8 cellular contexts compared by ENCODE assay signal in genomic region chr15:75666823-75667501, GRCh38. TPM values are rescaled to one million over a fixed set of nuclear protein-coding genes. Genes with fewer than 3 reads are reported as not detected.
A peak's percentile ranks its signal among the peaks of the same experiment; 100 is the strongest.
DNase-seq lines count a peak whose midpoint lies in the region; ATAC-seq lines count a peak whose summit lies in the region.

No MANE protein-coding gene starts in this region.

- H3K9ac ChIP-seq in skeletal muscle tissue (ENCODE audit: low read depth in 1 of 3, low read length in 3 of 3): peak overlapping the region in 1 of 3 donors; percentile 57

- no peaks in the 10 kb centered on the region for H3K9me3 ChIP-seq in skeletal muscle tissue (ENCODE audit: control insufficient read depth in 3 of 3, low read length in 3 of 3)

- peak overlapping the region in 1 of 3 donors; percentile 35 for H3K4me3 ChIP-seq in skeletal muscle tissue (ENCODE audit: low read length in 3 of 3)

- intact Hi-C loops in Right ventricle myocardium superior (cut with DNase I): no loop called here

- H3K4me1 ChIP-seq in skeletal muscle tissue (ENCODE audit: control insufficient read depth in 3 of 3, insufficient read depth in 3 of 3, low read length in 3 of 3): peaks cover 20 to 28% (median 25%) of the 10 kb centered on the region in 3 donors

- peak overlapping the region; percentile 74 for H3K27ac ChIP-seq in skeletal muscle tissue (ENCODE audit: low read depth, low read length)

- DNase-seq in H4 (ENCODE audit: low spot score): peak; percentile 97
- DNase-seq in T1000 (lab: John Stamatoyannopoulos, UW): peak; percentile 89
- DNase-seq in Right ventricle myocardium superior: peak; percentile 70
- no peak for DNase-seq in T-helper 2 cell
- DNase-seq in stimulated activated CD4-positive, alpha-beta T cell treated with anti-CD3 and anti-CD28 coated beads, Interleukin-4, amount 100 ng/mL, for 1 hour: no peak

- ATAC-seq in Right ventricle myocardium superior (ENCODE audit: poor library complexity) (peak; percentile 63), HG03135 (IDR thresholded peaks at IDR 0.05; ENCODE audit: unreplicated experiment) (no peak), GM18868 (IDR thresholded peaks at IDR 0.05; ENCODE audit: unreplicated experiment) (no peak)

- no peaks in the 10 kb centered on the region for H3K27me3 ChIP-seq in skeletal muscle tissue (ENCODE audit: control insufficient read depth in 3 of 3, insufficient read depth in 3 of 3, low read length in 3 of 3)

- peaks cover 0 to 4% (median 3%) of the 10 kb centered on the region in 3 donors for H3K36me3 ChIP-seq in skeletal muscle tissue (ENCODE audit: control insufficient read depth in 3 of 3, insufficient read depth in 3 of 3, low read length in 3 of 3)

RNA-seq across cellular contexts. Expression of gene SNX33, which starts 19.2 kb away (rescaled TPM):
- 5.1 and 5.8 TPM in 2 replicates for total RNA-seq in H4 (2014; rRNA removed; shearing (Covaris generic))
- total RNA-seq in Right ventricle myocardium superior: 12.4 TPM
- 8.4 TPM for total RNA-seq in skeletal muscle tissue

RNA-seq across cellular contexts. Expression of gene IMP3, which starts 26.9 kb away (rescaled TPM):
- total RNA-seq in H4 (2014; rRNA removed; shearing (Covaris generic)): 161 and 188 TPM in 2 replicates
- total RNA-seq in Right ventricle myocardium superior (41.7 TPM), skeletal muscle tissue (54.3 TPM)

RNA-seq across cellular contexts. Expression of gene SNUPN, which starts 41.4 kb away (rescaled TPM):
- 33.7 and 51.0 TPM in 2 replicates for total RNA-seq in H4 (2014; rRNA removed; shearing (Covaris generic))
- total RNA-seq in Right ventricle myocardium superior (16.9 TPM), skeletal muscle tissue (18.3 TPM)

RNA-seq across cellular contexts. Expression of gene CSPG4, which starts 45.7 kb away (rescaled TPM):
- total RNA-seq in H4 (2014; rRNA removed; shearing (Covaris generic)): 0.14 TPM in 2 replicates
- total RNA-seq in Right ventricle myocardium superior (5.2 TPM), skeletal muscle tissue (71.5 TPM)

Comparison
In these comparisons a context has a peak if more than half of its experiments do, and no peak if none do; other contexts are left out.
1. DNase-seq: peak in H4 (single experiment), T1000 (single experiment) and Right ventricle myocardium superior (single experiment); none in T-helper 2 cell (0 of 5) and stimulated activated CD4-positive, alpha-beta T cell treated with anti-CD3 and anti-CD28 coated beads, Interleukin-4, amount 100 ng/mL, for 1 hour (single experiment).